Comparison of ENCODE assay signal across 1 cellular context in genomic region chr1:207321045-207321789, GRCh38.
TF ChIP-seq lines count a peak whose summit lies in the region.

Gene CD55 (plus strand): TSS chr1:207321678. CDS start chr1:207321766, 88 bp downstream.

TF ChIP-seq in K562, 482 proteins besides CTCF, POLR2A, EP300 and RAD21 (continued from another document and continues in another):
- TF ChIP-seq TFE3 (CRISPR knock-in tag; IDR thresholded peaks at IDR 0.05), result no peak
- TF ChIP-seq KLF6 (CRISPR knock-in tag; IDR thresholded peaks at IDR 0.05; ENCODE audit: borderline replicate concordance), result peak; percentile 37; the same call in 1 of the 2 replicates
- TF ChIP-seq PBX2 (CRISPR knock-in tag; IDR thresholded peaks at IDR 0.05; ENCODE audit: low read depth), result no peak
- no peak for TF ChIP-seq PBX2 (tag; conservative IDR thresholded peaks at IDR 0.05; ENCODE audit: low read depth)
- TF ChIP-seq MTF1 (CRISPR knock-in tag; IDR thresholded peaks at IDR 0.05; ENCODE audit: borderline replicate concordance), result no peak
- TF ChIP-seq CGGBP1 (CRISPR knock-in tag; IDR thresholded peaks at IDR 0.05), result peak; percentile 93
- TF ChIP-seq CC2D1A (IDR thresholded peaks at IDR 0.05), result 0 out of 2 replicates have a peak, but pooled peaks have one; percentile 16
- no peak for TF ChIP-seq KDM4B (IDR thresholded peaks at IDR 0.05; ENCODE audit: borderline replicate concordance in 2 of 2, low read depth in 1 of 2)
- TF ChIP-seq ZNF584 (CRISPR knock-in tag; IDR thresholded peaks at IDR 0.05; ENCODE audit: low read depth), result peak; percentile 81
- TF ChIP-seq XRCC3 (IDR thresholded peaks at IDR 0.05), result no peak
- no peak for TF ChIP-seq PPARD (CRISPR knock-in tag; IDR thresholded peaks at IDR 0.05)
- no peak for TF ChIP-seq JUNB (CRISPR knock-in tag; conservative IDR thresholded peaks at IDR 0.05)
- no peak for TF ChIP-seq UBTF (IDR thresholded peaks at IDR 0.05; ENCODE audit: borderline replicate concordance in 1 of 2, low read depth in 2 of 2, low read length in 2 of 2)
- TF ChIP-seq HDAC1 (IDR thresholded peaks at IDR 0.05), result peak in 1 of 2 experiments; percentile 71; a peak in 2 of 4 replicates
- peak; percentile 99 for TF ChIP-seq BHLHE40 (IDR thresholded peaks at IDR 0.05; ENCODE audit: low read length)
- no peak for TF ChIP-seq IRF2 (CRISPR knock-in tag; IDR thresholded peaks at IDR 0.05)
- no peak for TF ChIP-seq ZNF143 (CRISPR knock-in tag; IDR thresholded peaks at IDR 0.05)
- no peak for TF ChIP-seq FUS (optimal IDR thresholded peaks at IDR 0.05; ENCODE audit: low read depth, low read length)
- no peak for TF ChIP-seq NELFE (IDR thresholded peaks at IDR 0.05; ENCODE audit: insufficient read depth, insufficient read length)
- peak; percentile 100 for TF ChIP-seq RBFOX2 (IDR thresholded peaks at IDR 0.05; ENCODE audit: low read depth, low read length)
- no peak; the same call in none of the 2 replicates for TF ChIP-seq SMAD4 (CRISPR knock-in tag; conservative IDR thresholded peaks at IDR 0.05)
- no peak for TF ChIP-seq USF2 (CRISPR knock-in tag; IDR thresholded peaks at IDR 0.05)
- TF ChIP-seq ZSCAN32 (CRISPR knock-in tag; IDR thresholded peaks at IDR 0.05), result no peak
- TF ChIP-seq SMAD3 (CRISPR knock-in tag; conservative IDR thresholded peaks at IDR 0.05), result no peak
- TF ChIP-seq ZNF589 (CRISPR knock-in tag; IDR thresholded peaks at IDR 0.05; ENCODE audit: low read depth), result 0 out of 2 replicates have a peak, but pooled peaks have one; percentile 38
- peak; percentile 79 for TF ChIP-seq RNF2 (IDR thresholded peaks at IDR 0.05)
- TF ChIP-seq NFRKB (IDR thresholded peaks at IDR 0.05; ENCODE audit: low read depth), result peak; percentile 62
- TF ChIP-seq SMARCA4 (IDR thresholded peaks at IDR 0.05), result peak; percentile 49; the same call in 1 of the 2 replicates
- no peak for TF ChIP-seq THRA (IDR thresholded peaks at IDR 0.05)
- peak; percentile 96 for TF ChIP-seq POLR2H (tag; IDR thresholded peaks at IDR 0.05; ENCODE audit: low read depth)
- TF ChIP-seq HNRNPUL1 (IDR thresholded peaks at IDR 0.05; ENCODE audit: low read length), result no peak
- TF ChIP-seq C11orf30 (IDR thresholded peaks at IDR 0.05; ENCODE audit: low read depth), result no peak
- no peak for TF ChIP-seq CHD7 (IDR thresholded peaks at IDR 0.05; ENCODE audit: low read depth, low read length)
- peak; percentile 90 for TF ChIP-seq POLR2B (IDR thresholded peaks at IDR 0.05; ENCODE audit: low read depth, partially characterized antibody)
- TF ChIP-seq HDAC3 (IDR thresholded peaks at IDR 0.05; ENCODE audit: borderline replicate concordance, partially characterized antibody), result peak; percentile 50
- no peak for TF ChIP-seq ZZZ3 (IDR thresholded peaks at IDR 0.05)
- no peak for TF ChIP-seq POLR3A (IDR thresholded peaks at IDR 0.05; ENCODE audit: borderline replicate concordance, extremely low read depth, insufficient read depth, insufficient read length)
- TF ChIP-seq ZNF431 (CRISPR knock-in tag; IDR thresholded peaks at IDR 0.05), result peak; percentile 2; the same call in 1 of the 2 replicates
- no peak for TF ChIP-seq ZNF57 (CRISPR knock-in tag; IDR thresholded peaks at IDR 0.05)
- peak; percentile 18 for TF ChIP-seq SMARCB1 (IDR thresholded peaks at IDR 0.05; ENCODE audit: insufficient read length, low read depth)
- TF ChIP-seq BCL6 (CRISPR knock-in tag; IDR thresholded peaks at IDR 0.05), result no peak
- TF ChIP-seq DMBX1 (CRISPR knock-in tag; IDR thresholded peaks at IDR 0.05; ENCODE audit: borderline replicate concordance), result no peak
- TF ChIP-seq MAFG (tag; conservative IDR thresholded peaks at IDR 0.05), result no peak
- TF ChIP-seq ZBTB12 (CRISPR knock-in tag; IDR thresholded peaks at IDR 0.05), result peak; percentile 89
